ENCODE assay signal across 8 cellular contexts in genomic region chr4:17336524-17336941, GRCh38.
A peak's percentile ranks its signal among the peaks of the same experiment; 100 is the strongest.
DNase-seq lines count a peak whose midpoint lies in the region; ATAC-seq and TF ChIP-seq lines count a peak whose summit lies in the region.

No MANE protein-coding gene starts in this region.

- no peak overlapping the region for H3K4me3 ChIP-seq in gastroesophageal sphincter
- no peak overlapping the region for H3K4me3 ChIP-seq in osteoblast (ENCODE audit: insufficient read depth, low read length)
- H3K4me3 ChIP-seq in dorsolateral prefrontal cortex: no peak overlapping the region

- no peaks in the 10 kb centered on the region for H3K79me2 ChIP-seq in osteoblast (ENCODE audit: insufficient read depth, low read length)

- no peak overlapping the region for H3K27ac ChIP-seq in gastroesophageal sphincter
- no peak overlapping the region for H3K27ac ChIP-seq in osteoblast (ENCODE audit: low read depth, low read length)
- H3K27ac ChIP-seq in dorsolateral prefrontal cortex: no peak overlapping the region

- no peaks in the 10 kb centered on the region for H4K20me1 ChIP-seq in osteoblast (ENCODE audit: insufficient read depth, low read length)

- peak; percentile 94 for ATAC-seq in GM18868 (IDR thresholded peaks at IDR 0.05; ENCODE audit: unreplicated experiment)
- ATAC-seq in HG03097 (IDR thresholded peaks at IDR 0.05; ENCODE audit: low FRiP score, unreplicated experiment): peak; percentile 67
- ATAC-seq in gastroesophageal sphincter: peak; percentile 74

- no peak overlapping the region for H3K4me3 Mint-ChIP-seq in activated CD4-positive, alpha-beta memory T cell treated with anti-CD3 and anti-CD28 coated beads, Interleukin-2, amount 10 ng/mL, durations not matched to agents 7 days and 5 days

- H3K27ac Mint-ChIP-seq in activated CD4-positive, alpha-beta memory T cell treated with anti-CD3 and anti-CD28 coated beads, Interleukin-2, amount 10 ng/mL, durations not matched to agents 7 days and 5 days: peak overlapping the region; percentile 32

- no peak for TF ChIP-seq CTCF in gastroesophageal sphincter (IDR thresholded peaks at IDR 0.05)
- no peak for TF ChIP-seq CTCF in osteoblast (IDR thresholded peaks at IDR 0.05; ENCODE audit: extremely low read depth, low read depth, low read length)
- no peak for TF ChIP-seq CTCF in dorsolateral prefrontal cortex (IDR thresholded peaks at IDR 0.05 in 54 of 56, conservative IDR thresholded peaks at IDR 0.05 in 2 of 56; ENCODE audit: low read depth in 1 of 56, partially characterized antibody in 56 of 56)

- H3K4me1 ChIP-seq in gastroesophageal sphincter (no peaks in the 10 kb centered on the region), osteoblast (ENCODE audit: insufficient read depth, low read length) (no peaks in the 10 kb centered on the region)

- no peak overlapping the region for H2AFZ ChIP-seq in osteoblast (ENCODE audit: low read length)

- H3K27me3 Mint-ChIP-seq in activated CD4-positive, alpha-beta memory T cell treated with anti-CD3 and anti-CD28 coated beads, Interleukin-2, amount 10 ng/mL, durations not matched to agents 7 days and 5 days: peaks cover 13% of the 10 kb centered on the region

- intact Hi-C loops in dorsolateral prefrontal cortex (cut with DNase I): no loop called here

- no peak for TF ChIP-seq POLR2A in gastroesophageal sphincter (IDR thresholded peaks at IDR 0.05)

- H3K36me3 Mint-ChIP-seq in activated CD4-positive, alpha-beta memory T cell treated with anti-CD3 and anti-CD28 coated beads, Interleukin-2, amount 10 ng/mL, durations not matched to agents 7 days and 5 days (ENCODE audit: low read depth): no peaks in the 10 kb centered on the region

- no peaks in the 10 kb centered on the region for H3K36me3 ChIP-seq in gastroesophageal sphincter
- H3K36me3 ChIP-seq in osteoblast (ENCODE audit: insufficient read depth, low read length): no peaks in the 10 kb centered on the region

- H3K27me3 ChIP-seq in gastroesophageal sphincter (no peaks in the 10 kb centered on the region), osteoblast (ENCODE audit: insufficient read depth, low read length) (peaks cover 24% of the 10 kb centered on the region), dorsolateral prefrontal cortex (no peaks in the 10 kb centered on the region)

- POLR2A ChIA-PET in activated CD4-positive, alpha-beta memory T cell treated with anti-CD3 and anti-CD28 coated beads, Interleukin-2, amount 10 ng/mL, durations not matched to agents 7 days and 5 days (lab: Charles Lee): no interaction called here

- H3K9me3 ChIP-seq in gastroesophageal sphincter (no peaks in the 10 kb centered on the region), osteoblast (ENCODE audit: low read depth, low read length) (no peaks in the 10 kb centered on the region)

- no peak overlapping the region for H3K4me2 ChIP-seq in osteoblast (ENCODE audit: insufficient read depth, low read length)

- no peak for TF ChIP-seq EP300 in gastroesophageal sphincter (IDR thresholded peaks at IDR 0.05)

- CTCF ChIA-PET in activated CD4-positive, alpha-beta memory T cell treated with anti-CD3 and anti-CD28 coated beads, Interleukin-2, amount 10 ng/mL, durations not matched to agents 7 days and 5 days (lab: Charles Lee): interaction anchor here (0.7 to 1.7 kb wide), 5 partner anchors 11 to 136 kb away, joined by 3 to 6 read pairs (median 5); no protein-coding TSS in a partner anchor

- no peaks in the 10 kb centered on the region for H3K9me3 Mint-ChIP-seq in activated CD4-positive, alpha-beta memory T cell treated with anti-CD3 and anti-CD28 coated beads, Interleukin-2, amount 10 ng/mL, durations not matched to agents 7 days and 5 days

- 73 to 92% methylated on average over 9 of the region's 10 CpGs for WGBS in gastroesophageal sphincter (ENCODE audit: low coverage in 1 of 2), 2 donors

- DNase-seq in activated CD4-positive, alpha-beta memory T cell treated with anti-CD3 and anti-CD28 coated beads, Interleukin-2, amount 10 ng/mL, durations not matched to agents 7 days and 5 days: peak; percentile 75
- peak; percentile 66 to 68 for DNase-seq in stimulated activated CD8-positive, alpha-beta memory T cell treated with anti-CD3 and anti-CD28 coated beads, Interleukin-7, amount 100 ng/mL, for 4 hours (ENCODE audit: low read depth in 2 of 2)
- DNase-seq in osteoblast (ENCODE audit: insufficient read length, low spot score, missing footprints) (no peak), dorsolateral prefrontal cortex (no peak), UCSD-AML1 (lab: John Stamatoyannopoulos, UW; ENCODE audit: unreplicated experiment) (no peak)

- H3K4me1 Mint-ChIP-seq in activated CD4-positive, alpha-beta memory T cell treated with anti-CD3 and anti-CD28 coated beads, Interleukin-2, amount 10 ng/mL, durations not matched to agents 7 days and 5 days: peaks cover 24% of the 10 kb centered on the region

Comparison
In these comparisons a context has a peak if more than half of its experiments do, and no peak if none do; other contexts are left out.
1. DNase-seq: peak in activated CD4-positive, alpha-beta memory T cell treated with anti-CD3 and anti-CD28 coated beads, Interleukin-2, amount 10 ng/mL, durations not matched to agents 7 days and 5 days (single experiment) and stimulated activated CD8-positive, alpha-beta memory T cell treated with anti-CD3 and anti-CD28 coated beads, Interleukin-7, amount 100 ng/mL, for 4 hours (2 of 2); none in osteoblast (single experiment), dorsolateral prefrontal cortex (0 of 10) and UCSD-AML1 (single experiment).
2. Peak in every context shown above with its lines, with median percentiles within 50 percentile points of each other: ATAC-seq.